8 cellular contexts compared by ENCODE assay signal in genomic region chr2:28408764-28409599, GRCh38. TPM values are rescaled to one million over a fixed set of nuclear protein-coding genes. Genes with fewer than 3 reads are reported as not detected.
A peak's percentile ranks its signal among the peaks of the same experiment; 100 is the strongest.
DNase-seq lines count a peak whose midpoint lies in the region; ATAC-seq, FAIRE-seq and TF ChIP-seq lines count a peak whose summit lies in the region.

No MANE protein-coding gene starts in this region.

- H3K79me2 ChIP-seq in GM12878 (ENCODE audit: control insufficient read depth, insufficient read depth, low read length): no peaks in the 10 kb centered on the region

- no peak for FAIRE-seq in GM12878 (lab: Jason Lieb, UNC)

- H3K36me3 ChIP-seq in BLaER1 treated with 17β-estradiol and CSF1 and Interleukin-3, amounts not matched to agents 10 nM and 100 nM: peaks cover 93 to 100% (median 100%) of the 10 kb centered on the region in 11 experiments
- H3K36me3 ChIP-seq in GM12878 (ENCODE audit: control insufficient read depth in 2 of 2, insufficient read depth in 2 of 2, low read length in 1 of 2): no peaks in the 10 kb centered on the region

- no peak for TF ChIP-seq EP300 in GM12878 (IDR thresholded peaks at IDR 0.05; ENCODE audit: borderline replicate concordance in 1 of 2, control insufficient read depth in 1 of 2, low read depth in 2 of 2, low read length in 2 of 2)

- no peak for TF ChIP-seq POLR2A in GM12878 (IDR thresholded peaks at IDR 0.05; ENCODE audit: low read depth, low read length)

- in situ Hi-C loops in GM12878 (cut with MboI): no loop called here

- H3K4me1 ChIP-seq in BLaER1 treated with 17β-estradiol and CSF1 and Interleukin-3, amounts not matched to agents 10 nM and 100 nM: peaks cover 53 to 100% (median 94%) of the 10 kb centered on the region in 10 experiments
- H3K4me1 ChIP-seq in GM12878 (ENCODE audit: control insufficient read depth, insufficient read depth, low read length): no peaks in the 10 kb centered on the region

- H4K20me1 ChIP-seq in BLaER1 treated with 17β-estradiol and CSF1 and Interleukin-3, amounts not matched to agents 10 nM and 100 nM: peaks cover 7 to 100% (median 100%) of the 10 kb centered on the region in 11 experiments; a peak in 21 of 22 replicates
- H4K20me1 ChIP-seq in GM12878 (ENCODE audit: control insufficient read depth, insufficient read depth): no peaks in the 10 kb centered on the region

- RAD21 ChIA-PET in GM12878 (lab: Charles Lee; ENCODE audit: unreplicated experiment): no interaction called here

- 71% methylated on average over 26 of the region's 26 CpGs for WGBS in GM12878 (ENCODE audit: insufficient coverage, insufficient replicate concordance, low lambda C conversion rate, missing lambda C conversion rate)

- no peak overlapping the region for H2AFZ ChIP-seq in GM12878 (ENCODE audit: control insufficient read depth, low read depth, low read length)

- BruUV-seq in GM12878 (replicated peaks; lab: Mats Ljungman, UMichigan): no TSS peak

- H3K27ac ChIP-seq in BLaER1 treated with 17β-estradiol and CSF1 and Interleukin-3, amounts not matched to agents 10 nM and 100 nM: peak overlapping the region; percentile 1 to 76 (median 40); a peak in 17 of 22 replicates
- H3K27ac ChIP-seq in GM12878 (ENCODE audit: control insufficient read depth, insufficient read depth): no peak overlapping the region

- H3K9ac ChIP-seq in BLaER1 treated with 17β-estradiol and CSF1 and Interleukin-3, amounts not matched to agents 10 nM and 100 nM: peak overlapping the region in 8 of 11 experiments; percentile 2 to 67 (median 42); a peak in 10 of 22 replicates
- no peak overlapping the region for H3K9ac ChIP-seq in GM12878 (ENCODE audit: control insufficient read depth, insufficient read depth, low read length)

- TF ChIP-seq CTCF in GM12878 (IDR thresholded peaks at IDR 0.05 in 2 of 3, conservative IDR thresholded peaks at IDR 0.05 in 1 of 3; ENCODE audit: control insufficient read depth in 2 of 3, extremely low read depth in 1 of 3, insufficient read depth in 1 of 3, low read depth in 3 of 3, low read length in 3 of 3) (no peak), omental fat pad (IDR thresholded peaks at IDR 0.05) (no peak), GM10266 (IDR thresholded peaks at IDR 0.05; ENCODE audit: control insufficient read depth, insufficient read depth, low read depth, missing control alignments) (no peak)

- peak in 4 of 5 experiments; percentile 32 to 89 (median 66) for DNase-seq in T-helper 2 cell
- DNase-seq in GM12878 (ENCODE audit: low read depth, low spot score): no peak
- DNase-seq in omental fat pad (ENCODE audit: low spot score): no peak
- DNase-seq in NCI-H2227 treated with DMSO at 0.1 percent for 48 hours (lab: John Stamatoyannopoulos, UW): no peak
- DNase-seq in NCI-H1436 (lab: John Stamatoyannopoulos, UW): no peak
- DNase-seq in GM10266 (ENCODE audit: extremely low spot score): no peak

- CTCF ChIA-PET in GM12878 (lab: Yijun Ruan, JAX): interaction anchor here (1.4 kb wide), 1 partner anchor 655 kb away, joined by 4 read pairs; no protein-coding TSS in a partner anchor

- TF ChIP-seq RAD21 in GM12878 (IDR thresholded peaks at IDR 0.05; ENCODE audit: insufficient read depth, low read depth, low read length): no peak

- no peak overlapping the region for H3K4me3 ChIP-seq in BLaER1 treated with 17β-estradiol and CSF1 and Interleukin-3, amounts not matched to agents 10 nM and 100 nM
- no peak overlapping the region for H3K4me3 ChIP-seq in GM12878

- SMC1A ChIA-PET in GM12878 (lab: Charles Lee; ENCODE audit: uncharacterized antibody, unreplicated experiment): no interaction called here

- intact Hi-C loops in GM12878 (cut with micrococcal nuclease; ENCODE audit: unreplicated experiment): no loop called here

- no peaks in the 10 kb centered on the region for H3K27me3 ChIP-seq in BLaER1 treated with 17β-estradiol and CSF1 and Interleukin-3, amounts not matched to agents 10 nM and 100 nM
- no peaks in the 10 kb centered on the region for H3K27me3 ChIP-seq in GM12878 (replicated peaks in 1 of 2; ENCODE audit: control insufficient read depth in 2 of 2, insufficient read depth in 2 of 2, low read length in 1 of 2)

- no peak; the same call in 2 of the 3 replicates for ATAC-seq in GM12878
- ATAC-seq in omental fat pad (ENCODE audit: low FRiP score): peak; percentile 15
- ATAC-seq in HG03025 (IDR thresholded peaks at IDR 0.05; ENCODE audit: low FRiP score, unreplicated experiment): no peak

- POLR2A ChIA-PET in GM12878 (lab: Charles Lee): interaction anchor here (0.5 kb wide), 1 partner anchor 63 kb away, joined by 5 read pairs; no protein-coding TSS in a partner anchor

- H3K9me3 ChIP-seq in BLaER1 treated with 17β-estradiol and CSF1 and Interleukin-3, amounts not matched to agents 10 nM and 100 nM (replicated peaks in 1 of 11): no peaks in the 10 kb centered on the region
- H3K9me3 ChIP-seq in GM12878 (replicated peaks; ENCODE audit: control insufficient read depth, insufficient read depth, low read length): no peaks in the 10 kb centered on the region

- peak overlapping the region; percentile 64 to 95 (median 76) for H3K4me2 ChIP-seq in BLaER1 treated with 17β-estradiol and CSF1 and Interleukin-3, amounts not matched to agents 10 nM and 100 nM
- no peak overlapping the region for H3K4me2 ChIP-seq in GM12878 (ENCODE audit: control insufficient read depth, insufficient read depth)

TF ChIP-seq in GM12878, 131 proteins besides CTCF, POLR2A, EP300 and RAD21:
- TF ChIP-seq EZH2 (IDR thresholded peaks at IDR 0.05; ENCODE audit: borderline replicate concordance, control insufficient read depth, low read depth, low read length) (no peak), USF1 (IDR thresholded peaks at IDR 0.05; ENCODE audit: borderline replicate concordance, extremely low read length, insufficient read depth, low read depth, low read length) (peak; percentile 37)

RNA-seq across cellular contexts. Expression of gene FOSL2, which starts 16.3 kb away (rescaled TPM):
- 2.5 and 2.9 TPM in 2 replicates for total RNA-seq in GM12878 (2013; cell fraction: nucleolus; rRNA removed)
- total RNA-seq in GM12878 (2014; rRNA removed) (0.16 and 0.40 TPM in 2 replicates), GM12878 (2014; rRNA removed; fragmentation: Illumina TruSeq; extraction: Trizol) (0.14 and 0.36 TPM in 2 replicates), GM12878 (2021) (1.3 and 1.9 TPM in 2 replicates), omental fat pad (100 to 1,000 TPM; 115 to 350 (median 184) TPM)
- 0.41 TPM for polyA plus RNA-seq in GM12878 (2011; ENCODE audit: low read depth)
- polyA plus RNA-seq in GM12878 (2011; rRNA removed) (0.53 and 0.67 TPM in 2 replicates), GM12878 (2014; fragmentation: Illumina TruSeq; extraction: Trizol) (0.37 and 0.40 TPM in 2 replicates), GM12878 (2014; fragmentation: Nextera tagmentation; extraction: Ambion mirVana) (under 1 TPM; 0.05 TPM), GM12878 (2014; rRNA removed) (0.32 and 0.36 TPM in 2 replicates), GM12878 (2016; fragmentation: Nextera tagmentation; extraction: Ambion mirVana) (under 1 TPM; 0.13 to 0.21 TPM)
- 0.60 TPM in 2 replicates for polyA plus RNA-seq in GM12878 (2011; cell fraction: cytosol; rRNA removed)
- 1.4 TPM in 2 replicates for polyA plus RNA-seq in GM12878 (2011; cell fraction: nucleus; rRNA removed)
- polyA plus RNA-seq in GM12878 (2012): 0.96 and 1.7 TPM in 2 replicates
- polyA minus RNA-seq in GM12878 (2011; rRNA and poly(A)+ RNA removed): 0.59 and 1.1 TPM in 2 replicates
- polyA minus RNA-seq in GM12878 (2011; cell fraction: cytosol; rRNA and poly(A)+ RNA removed): 1.1 and 5.9 TPM in 2 replicates
- 1.1 and 1.8 TPM in 2 replicates for polyA minus RNA-seq in GM12878 (2011; cell fraction: nucleus; rRNA and poly(A)+ RNA removed)

Comparison
In these comparisons a context has a peak if more than half of its experiments do, and no peak if none do; other contexts are left out.
1. DNase-seq: peak in T-helper 2 cell (4 of 5); none in GM12878 (single experiment), omental fat pad (single experiment), NCI-H2227 treated with DMSO at 0.1 percent for 48 hours (single experiment), NCI-H1436 (single experiment) and GM10266 (single experiment).
2. RNA of gene FOSL2, which starts 16.3 kb away (total RNA-seq): 115 to 350 TPM in omental fat pad; 0.14 to 2.9 TPM in GM12878; every median in the first group is over 10 times any median in the second.